In the genomic region with DNA sequence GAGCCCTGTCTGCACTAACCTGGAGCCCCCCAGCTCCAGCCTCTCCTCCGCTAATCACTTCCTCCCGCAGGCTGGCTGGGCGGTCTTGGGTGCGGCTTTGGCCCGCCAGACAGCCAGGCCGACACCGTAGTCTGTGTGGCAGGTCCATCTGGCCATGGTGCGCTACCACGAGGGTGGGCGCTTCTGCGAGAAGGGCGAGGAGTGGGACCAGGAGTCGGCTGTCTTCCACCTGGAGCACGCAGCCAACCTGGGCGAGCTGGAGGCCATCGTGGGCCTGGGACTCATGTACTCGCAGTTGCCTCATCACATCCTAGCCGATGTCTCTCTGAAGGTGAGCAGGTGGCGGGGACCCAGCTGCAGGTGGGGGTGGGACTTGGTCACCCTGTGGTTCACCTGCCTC, we compare ENCODE assay signal across 18 cellular contexts.
"Had no signal": no experiment of that assay in that cellular context is flagged by ENCODE, and none has a peak within 500 bp of the region (broad histone marks: within the 10 kb centered on the region; RNA-seq: fewer than 3 reads in every experiment).

No MANE protein-coding gene starts in this region.

- H3K4me1 ChIP-seq: lower lobe of right lung, prostate gland, right atrium auricular region, sigmoid colon, stomach, thyroid gland had no signal

- DNase-seq: dorsolateral prefrontal cortex; effector CD4-positive, alpha-beta T cell; left ventricle myocardium superior; lower lobe of right lung; naive thymus-derived CD8-positive, alpha-beta T cell; sigmoid colon; stimulated activated CD4-positive, alpha-beta T cell treated with anti-CD3 and anti-CD28 coated beads, Interleukin-2, amount 100 ng/mL, for 24 hours; stimulated activated CD4-positive, alpha-beta T cell treated with anti-CD3 and anti-CD28 coated beads, Interleukin-4, amount 100 ng/mL, for 24 hours; stimulated activated naive CD4-positive, alpha-beta T cell; stomach; thyroid gland; trophoblast cell had no signal

- H3K27me3 ChIP-seq: dorsolateral prefrontal cortex, neutrophil, right atrium auricular region, sigmoid colon, stomach, thyroid gland had no signal

- H3K9me3 Mint-ChIP-seq: naive thymus-derived CD8-positive, alpha-beta T cell had no signal

- H3K27ac ChIP-seq: lower lobe of right lung, neutrophil, prostate gland, right atrium auricular region, sigmoid colon, stomach, thyroid gland had no signal

- H3K27me3 Mint-ChIP-seq: naive thymus-derived CD8-positive, alpha-beta T cell had no signal

- H3K9me3 ChIP-seq: lower lobe of right lung, neutrophil, prostate gland, right atrium auricular region, sigmoid colon, stomach, thyroid gland had no signal

- H3K4me3 Mint-ChIP-seq: naive thymus-derived CD8-positive, alpha-beta T cell had no signal

- H3K4me3 ChIP-seq: dorsolateral prefrontal cortex, lower lobe of right lung, prostate gland, right atrium auricular region, sigmoid colon, stomach, thyroid gland had no signal

- FAIRE-seq: colon, frontal cortex, keratinocyte had no signal

- ATAC-seq: left ventricle myocardium superior; lower lobe of right lung; naive thymus-derived CD8-positive, alpha-beta T cell had no signal
